14 cellular contexts compared by ENCODE assay signal in the genomic region with DNA sequence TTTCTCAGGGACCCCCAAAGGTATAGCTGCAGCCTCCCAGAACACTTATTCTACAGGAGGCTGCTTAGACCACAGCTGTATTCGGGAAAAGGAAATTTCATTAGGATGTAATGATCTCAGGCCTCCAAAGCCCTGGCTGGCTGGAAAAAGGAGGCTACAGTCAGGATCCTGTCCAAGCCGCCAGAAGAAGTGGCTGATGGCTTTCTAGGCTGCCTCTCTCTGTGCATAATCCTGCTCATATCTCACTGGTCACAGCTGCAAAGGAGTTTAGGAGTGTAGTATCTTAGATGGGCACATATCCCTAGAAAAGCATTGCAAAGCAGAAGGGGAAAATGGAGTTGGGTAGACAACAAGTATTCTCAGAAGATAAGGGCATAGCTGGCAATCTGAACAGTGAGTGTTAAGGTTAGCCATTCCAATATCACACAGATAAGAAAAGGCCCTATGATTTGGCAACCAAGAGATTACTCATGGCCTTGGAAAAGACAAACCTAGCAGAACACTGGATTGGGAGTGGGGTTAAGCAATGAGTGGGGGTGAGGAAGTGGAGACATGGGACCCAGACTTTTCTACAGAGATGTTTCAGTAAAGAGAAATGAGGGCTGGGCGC. TPM values are rescaled to one million over a fixed set of nuclear protein-coding genes. Genes with fewer than 3 reads are reported as not detected.
DNase-seq lines count a peak whose midpoint lies in the region; ATAC-seq, FAIRE-seq and TF ChIP-seq lines count a peak whose summit lies in the region.
"Had no signal": no experiment of that assay in that cellular context is flagged by ENCODE, and none has a peak within 500 bp of the region (broad histone marks: within the 10 kb centered on the region; RNA-seq: fewer than 3 reads in every experiment).

No MANE protein-coding gene starts in this region.

- TF ChIP-seq POLR2A in IMR-90 (IDR thresholded peaks at IDR 0.05; ENCODE audit: low read depth, low read length) = no peak

- H3K9ac ChIP-seq in IMR-90 (ENCODE audit: low read depth, low read length) = no peak overlapping the region
- peak overlapping the region; percentile 10 for H3K9ac ChIP-seq in astrocyte (ENCODE audit: low read length)

- H3K27me3 ChIP-seq in IMR-90 (ENCODE audit: control insufficient read depth, insufficient read depth, low read length) (no peaks in the 10 kb centered on the region), astrocyte (ENCODE audit: insufficient read depth, low read length) (no peaks in the 10 kb centered on the region)
- H3K27me3 ChIP-seq: foreskin keratinocyte, neutrophil, spleen had no signal

- H3K9me3 ChIP-seq in IMR-90 (ENCODE audit: control insufficient read depth, insufficient read depth, low read length) (no peaks in the 10 kb centered on the region), astrocyte (ENCODE audit: insufficient read depth, low read depth, low read length) (no peaks in the 10 kb centered on the region)
- H3K9me3 ChIP-seq: neutrophil had no signal

- peaks cover 0 to 12% of the 10 kb centered on the region in 2 experiments; a peak in 1 of 4 replicates for H3K79me1 ChIP-seq in IMR-90 (ENCODE audit: low read depth in 1 of 2, low read length in 2 of 2)

- TF ChIP-seq RAD21 in IMR-90 (IDR thresholded peaks at IDR 0.05; ENCODE audit: low read length) = no peak

- WGBS in IMR-90 (ENCODE audit: extremely low coverage in 2 of 2, insufficient read length in 1 of 2), 2 experiments = no CpG with 5 or more reads among the region's 3 CpGs

- H3K9me1 ChIP-seq in IMR-90 (ENCODE audit: insufficient read depth, low read length) = peaks cover 22% of the 10 kb centered on the region

- ATAC-seq in IMR-90 (ENCODE audit: low read depth) (peak; percentile 52), WTC11 (no peak)

- H2BK20ac ChIP-seq in IMR-90 (ENCODE audit: low read depth, low read length) = peak overlapping the region; percentile 68

- peak overlapping the region; percentile 78 for H2BK120ac ChIP-seq in IMR-90 (ENCODE audit: low read depth, low read length)

- intact Hi-C loops in IMR-90 (cut with micrococcal nuclease) = no loop called here

- no peak overlapping the region for H3K4me3 ChIP-seq in IMR-90 (ENCODE audit: insufficient read depth, low read depth, low read length)
- H3K4me3 ChIP-seq in astrocyte (ENCODE audit: insufficient read depth, low read depth, low read length) = no peak overlapping the region
- H3K4me3 ChIP-seq: spleen had no signal

- H3K27ac Mint-ChIP-seq in astrocyte (ENCODE audit: unreplicated experiment) (peak overlapping the region; percentile 54), WTC11 (no peak overlapping the region)
- H3K27ac Mint-ChIP-seq: activated B cell treated with CpG ODN at 0.5 μM for 24 hours; activated naive CD8-positive, alpha-beta T cell; dendritic cell treated with granulocyte-macrophage colony-stimulating factor and Interleukin-4, amounts not matched to agents 40 ng/mL and 50 ng/mL, for 4 days had no signal

- no peak overlapping the region for H3K4me2 ChIP-seq in IMR-90 (ENCODE audit: low read depth, low read length)
- peak overlapping the region; percentile 62 for H3K4me2 ChIP-seq in astrocyte (ENCODE audit: low read length)

- H2AFZ ChIP-seq in IMR-90 (replicated peaks; ENCODE audit: low read length, poor library complexity) (no peak overlapping the region), astrocyte (ENCODE audit: low read depth, low read length) (no peak overlapping the region)

- FAIRE-seq in astrocyte (lab: Jason Lieb, UNC) (no peak), D721Med (lab: Jason Lieb, UNC) (no peak)

- H3K4me1 ChIP-seq in IMR-90 (ENCODE audit: control insufficient read depth, insufficient read depth, low read length) = peaks cover 19% of the 10 kb centered on the region
- H3K4me1 ChIP-seq in astrocyte (ENCODE audit: insufficient read depth, low read length) = peaks cover 30% of the 10 kb centered on the region
- H3K4me1 ChIP-seq: spleen had no signal

- H2AK5ac ChIP-seq in IMR-90 (ENCODE audit: low read depth, low read length) = peak overlapping the region; percentile 30

- CTCF ChIA-PET in IMR-90 (lab: Yijun Ruan, JAX) = no interaction called here
- CTCF ChIA-PET in WTC11 (lab: Charles Lee) = interaction anchor here (1.0 to 1.9 kb wide), 2 partner anchors 75 to 397 kb away, joined by 3 to 4 read pairs; no protein-coding TSS in a partner anchor

- H3K36me3 Mint-ChIP-seq in astrocyte (ENCODE audit: low read depth, unreplicated experiment) (no peaks in the 10 kb centered on the region), WTC11 (no peaks in the 10 kb centered on the region)
- H3K36me3 Mint-ChIP-seq: activated naive CD8-positive, alpha-beta T cell had no signal

- POLR2A ChIA-PET in IMR-90 (lab: Charles Lee; ENCODE audit: unreplicated experiment) (interaction anchor here (0.5 kb wide), 1 partner anchor 139 kb away, joined by 5 read pairs; no protein-coding TSS in a partner anchor), WTC11 (lab: Charles Lee) (no interaction called here)

- peaks cover 27% of the 10 kb centered on the region for H3K4me1 Mint-ChIP-seq in astrocyte (ENCODE audit: low read depth, unreplicated experiment)
- no peaks in the 10 kb centered on the region; the same call in 1 of the 2 replicates for H3K4me1 Mint-ChIP-seq in WTC11
- H3K4me1 Mint-ChIP-seq: activated B cell treated with CpG ODN at 0.5 μM for 24 hours had no signal

- H3K18ac ChIP-seq in IMR-90 (ENCODE audit: low read depth, low read length) = peak overlapping the region; percentile 22; the same call in 1 of the 2 replicates

- BruUV-seq in IMR-90 (replicated peaks; lab: Mats Ljungman, UMichigan) = no TSS peak

- no peaks in the 10 kb centered on the region for H3K79me2 ChIP-seq in astrocyte (ENCODE audit: insufficient read depth, low read length)

- peak overlapping the region; percentile 51 for H3K23ac ChIP-seq in IMR-90 (ENCODE audit: low read depth, low read length)

- no peak overlapping the region for H3K4me3 Mint-ChIP-seq in astrocyte (ENCODE audit: unreplicated experiment)
- H3K4me3 Mint-ChIP-seq in WTC11 = no peak overlapping the region
- H3K4me3 Mint-ChIP-seq: activated B cell treated with CpG ODN at 0.5 μM for 24 hours; activated naive CD8-positive, alpha-beta T cell; dendritic cell treated with granulocyte-macrophage colony-stimulating factor and Interleukin-4, amounts not matched to agents 40 ng/mL and 50 ng/mL, for 4 days had no signal

- H3K56ac ChIP-seq in IMR-90 (ENCODE audit: extremely low read depth, insufficient read depth, low read length) = peak overlapping the region; percentile 33; the same call in 1 of the 2 replicates

- peak overlapping the region; percentile 66 for H4K91ac ChIP-seq in IMR-90 (ENCODE audit: insufficient read depth, low read depth, low read length)

- H2AK9ac ChIP-seq in IMR-90 (replicated peaks; ENCODE audit: low read depth, low read length, poor library complexity) = peak overlapping the region; percentile 5

- peak overlapping the region; percentile 11 to 68; a peak in 3 of 4 replicates for H4K8ac ChIP-seq in IMR-90 (ENCODE audit: low read depth in 2 of 2, low read length in 2 of 2)

- peak overlapping the region; percentile 65 for H2BK5ac ChIP-seq in IMR-90 (ENCODE audit: low read depth, low read length, poor library complexity, severe bottlenecking)

- no peaks in the 10 kb centered on the region for H3K36me3 ChIP-seq in IMR-90 (ENCODE audit: control insufficient read depth, insufficient read depth, low read length)
- H3K36me3 ChIP-seq in astrocyte (ENCODE audit: insufficient read depth, low read length) = no peaks in the 10 kb centered on the region
- H3K36me3 ChIP-seq: neutrophil, spleen had no signal

- in situ Hi-C loops in IMR-90 (cut with MboI; ENCODE audit: low sequenced_read_pairs) = no loop called here

- H3K9me3 Mint-ChIP-seq in astrocyte (ENCODE audit: unreplicated experiment) = no peaks in the 10 kb centered on the region
- peaks cover 6% of the 10 kb centered on the region for H3K9me3 Mint-ChIP-seq in WTC11
- H3K9me3 Mint-ChIP-seq: activated B cell treated with CpG ODN at 0.5 μM for 24 hours; dendritic cell treated with granulocyte-macrophage colony-stimulating factor and Interleukin-4, amounts not matched to agents 40 ng/mL and 50 ng/mL, for 4 days had no signal

- H3K4ac ChIP-seq in IMR-90 (ENCODE audit: low read depth, low read length) = peak overlapping the region; percentile 73

- DNase-seq in A172 (ENCODE audit: low spot score) (peak; percentile 50), IMR-90 (peak; percentile 70), astrocyte (ENCODE audit: low read depth) (peak; percentile 67), iris pigment epithelial cell (ENCODE audit: low read depth) (peak; percentile 56), D721Med (ENCODE audit: insufficient read length, low spot score) (no peak), caudate nucleus (lab: John Stamatoyannopoulos, UW) (no peak), WTC11 (ENCODE audit: low spot score) (no peak), COLO668 (lab: John Stamatoyannopoulos, UW; ENCODE audit: unreplicated experiment) (no peak)
- DNase-seq: activated B cell treated with CpG ODN at 0.5 μM for 24 hours, spleen had no signal

- H3K27ac ChIP-seq in IMR-90 (ENCODE audit: insufficient read depth, low read length) (peak overlapping the region; percentile 25), astrocyte (ENCODE audit: low read depth, low read length) (peak overlapping the region; percentile 34), caudate nucleus (ENCODE audit: low read depth, low read length) (no peak overlapping the region)
- H3K27ac ChIP-seq: foreskin keratinocyte, neutrophil, spleen had no signal

- no peaks in the 10 kb centered on the region for H4K20me1 ChIP-seq in IMR-90 (ENCODE audit: insufficient read depth, low read length)
- no peaks in the 10 kb centered on the region for H4K20me1 ChIP-seq in astrocyte (ENCODE audit: insufficient read depth, low read length)

- peak overlapping the region; percentile 44; the same call in 1 of the 2 replicates for H3K14ac ChIP-seq in IMR-90 (replicated peaks; ENCODE audit: low read depth, low read length)

- H4K5ac ChIP-seq in IMR-90 (ENCODE audit: low read depth, low read length) = peak overlapping the region; percentile 17; the same call in 1 of the 2 replicates

- H3K27me3 Mint-ChIP-seq in astrocyte (ENCODE audit: low read depth, unreplicated experiment) = no peaks in the 10 kb centered on the region
- no peaks in the 10 kb centered on the region for H3K27me3 Mint-ChIP-seq in WTC11 (ENCODE audit: low read depth)
- H3K27me3 Mint-ChIP-seq: activated naive CD8-positive, alpha-beta T cell had no signal

- no peak for TF ChIP-seq CTCF in IMR-90 (conservative IDR thresholded peaks at IDR 0.05; ENCODE audit: low read depth, low read length)
- no peak for TF ChIP-seq CTCF in astrocyte (IDR thresholded peaks at IDR 0.05; ENCODE audit: insufficient read depth, low read depth, low read length)
- no peak for TF ChIP-seq CTCF in D721Med (IDR thresholded peaks at IDR 0.05; ENCODE audit: insufficient read depth, missing control alignments)
- TF ChIP-seq CTCF in WTC11 (IDR thresholded peaks at IDR 0.05) = no peak

- peak overlapping the region; percentile 7; the same call in 2 of the 3 replicates for H2BK15ac ChIP-seq in IMR-90 (ENCODE audit: low read depth, low read length)

- dilution Hi-C loops in IMR-90 (cut with HindIII; ENCODE audit: low sequenced_read_pairs, unreplicated experiment) = no loop called here

RNA-seq across cellular contexts. Expression of a gene that starts 26.0 kb away (rescaled TPM):
- 21.6 and 24.2 TPM in 2 replicates for total RNA-seq in A172 (2014; rRNA removed; shearing (Covaris generic))
- total RNA-seq in IMR-90 (2012; rRNA removed) (31.0 and 36.9 TPM in 2 replicates), astrocyte (43.6 and 49.9 TPM in 2 replicates), WTC11 (2021) (21.1 to 29.5 TPM (median 21.6 TPM) in 3 replicates)
- 42.7 and 46.0 TPM in 2 replicates for polyA plus RNA-seq in IMR-90 (2012; rRNA removed)
- polyA plus RNA-seq in IMR-90 (2012; cell fraction: cytosol; rRNA removed) = 23.3 and 24.4 TPM in 2 replicates
- polyA plus RNA-seq in IMR-90 (2012; cell fraction: nucleus; rRNA removed; ENCODE audit: low replicate concordance) = 31.3 and 63.0 TPM in 2 replicates

RNA-seq across cellular contexts. Expression of a gene that starts 47.2 kb away (rescaled TPM):
- total RNA-seq in A172 (2014; rRNA removed; shearing (Covaris generic)) = not detected in 2 replicates
- not detected in 2 replicates for total RNA-seq in IMR-90 (2012; rRNA removed)
- polyA plus RNA-seq in IMR-90 (2012; rRNA removed) = not detected in 2 replicates
- not detected in 2 replicates for polyA plus RNA-seq in IMR-90 (2012; cell fraction: cytosol; rRNA removed)
- polyA plus RNA-seq in IMR-90 (2012; cell fraction: nucleus; rRNA removed; ENCODE audit: low replicate concordance) = 0.14 TPM in 1 of 2 replicates, not detected in the other
- total RNA-seq in astrocyte = not detected in 2 replicates
- 0.96 to 1.9 TPM (median 1.2 TPM) in 3 replicates for total RNA-seq in WTC11 (2021)
- total RNA-seq: activated B cell treated with CpG ODN at 0.5 μM for 24 hours, foreskin keratinocyte had no signal
- polyA plus RNA-seq: foreskin keratinocyte, spleen had no signal

Comparison
In these comparisons a context has a peak if more than half of its experiments do, and no peak if none do; other contexts are left out.
1. DNase-seq: peak in A172 (single experiment), IMR-90 (single experiment), astrocyte (single experiment) and iris pigment epithelial cell (single experiment); none in D721Med (single experiment), caudate nucleus (0 of 61), WTC11 (single experiment) and COLO668 (single experiment).